ENCODE assay signal across 28 cellular contexts in the genomic region with DNA sequence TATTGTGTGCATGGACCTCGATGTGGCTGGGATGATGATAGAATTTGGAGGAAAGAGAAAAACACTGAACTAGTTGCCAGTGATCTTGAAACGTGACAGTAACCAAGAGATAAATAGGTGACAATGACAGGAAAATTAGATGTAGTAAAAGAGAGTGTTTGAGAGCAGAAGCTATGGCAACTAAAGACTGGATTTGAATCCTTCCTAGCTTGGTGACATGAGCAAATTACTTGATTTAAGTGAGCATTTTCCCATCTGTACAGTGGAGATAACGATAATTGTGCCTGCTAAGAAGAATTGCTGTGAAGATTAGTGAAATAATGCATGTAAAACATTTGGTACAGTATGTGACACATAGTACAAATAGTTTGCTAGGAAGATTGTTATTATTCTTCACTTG.
"Had no signal": no experiment of that assay in that cellular context is flagged by ENCODE, and none has a peak within 500 bp of the region (broad histone marks: within the 10 kb centered on the region; RNA-seq: fewer than 3 reads in every experiment).

No MANE protein-coding gene starts in this region.

- DNase-seq: activated CD4-positive, alpha-beta T cell treated with anti-CD3 and anti-CD28 coated beads for 48 hours; activated CD4-positive, alpha-beta T cell treated with anti-CD3 and anti-CD28 coated beads, Interleukin-2, amount 50 U/mL, for 1 hour; activated CD4-positive, alpha-beta T cell treated with anti-CD3 and anti-CD28 coated beads, Interleukin-2, amount 50 U/mL, for 48 hours; activated CD8-positive, alpha-beta memory T cell treated with anti-CD3 and anti-CD28 coated beads, Interleukin-2, amount 10 ng/mL, durations not matched to agents 7 days and 5 days; activated CD8-positive, alpha-beta memory T cell treated with anti-CD3 and anti-CD28 coated beads, Interleukin-2, amount 50 U/mL, for 4 hours; activated CD8-positive, alpha-beta T cell treated with anti-CD3 and anti-CD28 coated beads for 36 hours; activated effector memory CD4-positive, alpha-beta T cell treated with anti-CD3 and anti-CD28 coated beads, Interleukin-2, amount 50 U/mL, for 16 hours; activated naive CD4-positive, alpha-beta T cell treated with anti-CD3 and anti-CD28 coated beads for 36 hours; activated naive CD8-positive, alpha-beta T cell treated with anti-CD3 and anti-CD28 coated beads for 36 hours; activated naive CD8-positive, alpha-beta T cell treated with anti-CD3 and anti-CD28 coated beads, Interleukin-2, amount 50 U/mL, for 24 hours; activated T-cell treated with anti-CD3 and anti-CD28 coated beads, Interleukin-2, amount 50 U/mL, for 1 hour; activated T-cell treated with anti-CD3 and anti-CD28 coated beads, Interleukin-2, amount 50 U/mL, for 48 hours; adrenal gland; amygdala; aorta; body of pancreas; caudate nucleus; cortex of kidney; dermis blood vessel endothelial cell; effector CD4-positive, alpha-beta T cell; effector memory CD8-positive, alpha-beta T cell; foreskin keratinocyte; gastrocnemius medialis; glutamatergic neuron; heart right ventricle; T-helper 2 cell had no signal

- H3K36me3 ChIP-seq: adrenal gland, gastrocnemius medialis had no signal

- ATAC-seq: activated CD8-positive, alpha-beta memory T cell treated with anti-CD3 and anti-CD28 coated beads, Interleukin-2, amount 10 ng/mL, durations not matched to agents 7 days and 5 days; activated CD8-positive, alpha-beta T cell treated with anti-CD3 and anti-CD28 coated beads for 36 hours; activated naive CD8-positive, alpha-beta T cell treated with anti-CD3 and anti-CD28 coated beads, Interleukin-2, amount 50 U/mL, for 24 hours; body of pancreas; effector memory CD8-positive, alpha-beta T cell; foreskin keratinocyte; gastrocnemius medialis; heart right ventricle; WTC11 had no signal

- H3K27me3 ChIP-seq: adrenal gland, body of pancreas, esophagus muscularis mucosa, foreskin keratinocyte, gastrocnemius medialis, heart right ventricle had no signal

- H3K9me3 ChIP-seq: adrenal gland, body of pancreas, esophagus muscularis mucosa, gastrocnemius medialis, heart right ventricle had no signal

- H3K27ac ChIP-seq: adrenal gland, body of pancreas, esophagus muscularis mucosa, foreskin keratinocyte, heart right ventricle had no signal

- H3K4me3 ChIP-seq: adrenal gland, body of pancreas, esophagus muscularis mucosa, gastrocnemius medialis, heart right ventricle had no signal
